In genomic region chr10:60042959-60043358, GRCh38 we compare ENCODE assay signal across 2 cellular contexts.
TF ChIP-seq lines count a peak whose summit lies in the region.

No MANE protein-coding gene starts in this region.

TF ChIP-seq in liver, 16 proteins besides CTCF, POLR2A, EP300 and RAD21:
- TF ChIP-seq REST (IDR thresholded peaks at IDR 0.05) (peak; percentile 39), JUND (IDR thresholded peaks at IDR 0.05) (no peak)

TF ChIP-seq in HepG2, 621 proteins besides CTCF, POLR2A, EP300 and RAD21 (continued from another document):
- TF ChIP-seq ZNF777 (CRISPR knock-in tag; IDR thresholded peaks at IDR 0.05), result no peak
- no peak for TF ChIP-seq PAX8 (CRISPR knock-in tag; IDR thresholded peaks at IDR 0.05; ENCODE audit: borderline replicate concordance)
- TF ChIP-seq IRX3 (CRISPR knock-in tag; IDR thresholded peaks at IDR 0.05; ENCODE audit: borderline replicate concordance, low read depth), result no peak
- no peak for TF ChIP-seq ZNF766 (CRISPR knock-in tag; IDR thresholded peaks at IDR 0.05; ENCODE audit: borderline replicate concordance)
- TF ChIP-seq KDM1A (CRISPR knock-in tag; IDR thresholded peaks at IDR 0.05), result no peak
- no peak for TF ChIP-seq ZNF235 (CRISPR knock-in tag; IDR thresholded peaks at IDR 0.05; ENCODE audit: borderline replicate concordance)
- no peak for TF ChIP-seq ZNF562 (CRISPR knock-in tag; IDR thresholded peaks at IDR 0.05; ENCODE audit: borderline replicate concordance)
